In genomic region chr9:134340475-134341186, GRCh38 we compare ENCODE assay signal across 10 cellular contexts. TPM values are rescaled to one million over a fixed set of nuclear protein-coding genes. Genes with fewer than 3 reads are reported as not detected.
DNase-seq lines count a peak whose midpoint lies in the region; ATAC-seq, FAIRE-seq and TF ChIP-seq lines count a peak whose summit lies in the region.
"Had no signal": no experiment of that assay in that cellular context is flagged by ENCODE, and none has a peak within 500 bp of the region (broad histone marks: within the 10 kb centered on the region; RNA-seq: fewer than 3 reads in every experiment).

No MANE protein-coding gene starts in this region.

- no peaks in the 10 kb centered on the region for H3K27me3 Mint-ChIP-seq in activated T-cell treated with anti-CD3 and anti-CD28 coated beads, Interleukin-2, amount 50 U/mL, for 24 hours

- no peaks in the 10 kb centered on the region for H3K9me3 ChIP-seq in body of pancreas
- no peaks in the 10 kb centered on the region for H3K9me3 ChIP-seq in right lobe of liver
- no peaks in the 10 kb centered on the region for H3K9me3 ChIP-seq in small intestine (ENCODE audit: control insufficient read depth, low read depth)

- FAIRE-seq in small intestine (lab: Jason Lieb, UNC), result no peak
- FAIRE-seq: colon had no signal

- no peaks in the 10 kb centered on the region for H3K9me3 Mint-ChIP-seq in activated T-cell treated with anti-CD3 and anti-CD28 coated beads, Interleukin-2, amount 50 U/mL, for 24 hours

- in situ Hi-C loops in KBM-7 (cut with MboI; ENCODE audit: low pct_unique_long_range_greater_than_20kb, low sequenced_read_pairs), result no loop called here

- peak; percentile 54 for DNase-seq in KBM-7
- peak in 2 of 4 donors; percentile 38 to 61 for DNase-seq in body of pancreas
- DNase-seq in right lobe of liver, result peak in 1 of 3 donors; percentile 62
- no peak for DNase-seq in small intestine
- no peak for DNase-seq in activated T-cell treated with anti-CD3 and anti-CD28 coated beads, Interleukin-2, amount 50 U/mL, for 24 hours
- DNase-seq in islet precursor cell, result no peak
- DNase-seq: NCI-H1694 treated with DMSO at 0.1 percent for 48 hours had no signal

- H3K27me3 ChIP-seq in body of pancreas (no peaks in the 10 kb centered on the region), right lobe of liver (no peaks in the 10 kb centered on the region), small intestine (ENCODE audit: control insufficient read depth in 2 of 2, insufficient read depth in 2 of 2, low read length in 2 of 2) (no peaks in the 10 kb centered on the region)

- H3K27ac Mint-ChIP-seq in activated T-cell treated with anti-CD3 and anti-CD28 coated beads, Interleukin-2, amount 50 U/mL, for 24 hours, result no peak overlapping the region

- H3K4me3 Mint-ChIP-seq in activated T-cell treated with anti-CD3 and anti-CD28 coated beads, Interleukin-2, amount 50 U/mL, for 24 hours, result no peak overlapping the region

- ATAC-seq in body of pancreas, result no peak
- ATAC-seq in right lobe of liver, result peak; percentile 4 to 12 (median 11)
- ATAC-seq in GM21786 (IDR thresholded peaks at IDR 0.05; ENCODE audit: unreplicated experiment), result no peak
- no peak for ATAC-seq in SK-N-SH treated with all-trans-retinoic acid at 6 μM for 48 hours

- no peak overlapping the region for H3K4me3 ChIP-seq in body of pancreas
- H3K4me3 ChIP-seq in right lobe of liver, result no peak overlapping the region
- no peak overlapping the region for H3K4me3 ChIP-seq in small intestine (ENCODE audit: low read depth in 1 of 2, low read length in 2 of 2)

- no peak for TF ChIP-seq CTCF in body of pancreas (IDR thresholded peaks at IDR 0.05)
- no peak for TF ChIP-seq CTCF in right lobe of liver (IDR thresholded peaks at IDR 0.05)

- peaks cover 97% of the 10 kb centered on the region for H3K4me1 ChIP-seq in body of pancreas
- peaks cover 0 to 97% (median 65%) of the 10 kb centered on the region in 4 donors for H3K4me1 ChIP-seq in right lobe of liver
- H3K4me1 ChIP-seq in small intestine (ENCODE audit: control insufficient read depth in 2 of 2, insufficient read depth in 1 of 2, low read depth in 1 of 2, low read length in 1 of 2), result peaks cover 10 to 18% of the 10 kb centered on the region in 2 donors

- H3K36me3 ChIP-seq in body of pancreas (replicated peaks in 1 of 2; ENCODE audit: insufficient read depth in 1 of 2, low read depth in 2 of 2) (no peaks in the 10 kb centered on the region), right lobe of liver (no peaks in the 10 kb centered on the region), small intestine (ENCODE audit: control insufficient read depth in 2 of 2, insufficient read depth in 2 of 2, low read length in 2 of 2) (no peaks in the 10 kb centered on the region)

- TF ChIP-seq POLR2A in body of pancreas (IDR thresholded peaks at IDR 0.05), result no peak
- no peak for TF ChIP-seq POLR2A in right lobe of liver (IDR thresholded peaks at IDR 0.05)

- peak overlapping the region; percentile 22 to 90 (median 81) for H3K27ac ChIP-seq in body of pancreas
- H3K27ac ChIP-seq in right lobe of liver, result peak overlapping the region; percentile 12 to 72 (median 65)
- peak overlapping the region; percentile 60 to 79 for H3K27ac ChIP-seq in small intestine (ENCODE audit: low read depth in 1 of 2, low read length in 1 of 2)

- WGBS in body of pancreas, 2 donors, result 74 to 77% methylated on average over 11 to 27 of the region's 28 CpGs
- WGBS in right lobe of liver (ENCODE audit: insufficient coverage, low coverage, low lambda C conversion rate, missing lambda C conversion rate), result 30% methylated on average over 10 of the region's 28 CpGs
- 69 to 81% (median 81%) methylated on average over 26 to 28 of the region's 28 CpGs for WGBS in small intestine, 3 donors

- no peaks in the 10 kb centered on the region for H3K36me3 Mint-ChIP-seq in activated T-cell treated with anti-CD3 and anti-CD28 coated beads, Interleukin-2, amount 50 U/mL, for 24 hours (ENCODE audit: low read depth)

- peaks cover 16% of the 10 kb centered on the region for H3K4me1 Mint-ChIP-seq in activated T-cell treated with anti-CD3 and anti-CD28 coated beads, Interleukin-2, amount 50 U/mL, for 24 hours (ENCODE audit: low read depth)

- intact Hi-C loops in body of pancreas (cut with DNase I), result no loop called here
- intact Hi-C loops in right lobe of liver (cut with DNase I), result loop anchor here in 1 of 2 donors (10.0 kb wide), 1 partner anchor 94 kb away; no protein-coding TSS in a partner anchor

TF ChIP-seq in SK-N-SH treated with all-trans-retinoic acid at 6 μM for 48 hours, 23 proteins besides CTCF, POLR2A, EP300 and RAD21 (continues in another document):
- TF ChIP-seq BACH2 (CRISPR knock-in tag; IDR thresholded peaks at IDR 0.05; ENCODE audit: borderline replicate concordance) (no peak), ZNF8 (CRISPR knock-in tag; IDR thresholded peaks at IDR 0.05) (no peak), CREB5 (CRISPR knock-in tag; IDR thresholded peaks at IDR 0.05; ENCODE audit: low read depth) (no peak), ZNF565 (CRISPR knock-in tag; conservative IDR thresholded peaks at IDR 0.05; ENCODE audit: low read depth) (no peak), RARB (CRISPR knock-in tag; IDR thresholded peaks at IDR 0.05) (no peak), ISL1 (CRISPR knock-in tag; IDR thresholded peaks at IDR 0.05) (no peak), ZNF70 (CRISPR knock-in tag; IDR thresholded peaks at IDR 0.05) (no peak), ARNTL (CRISPR knock-in tag; IDR thresholded peaks at IDR 0.05; ENCODE audit: borderline replicate concordance, low read depth) (no peak), GLIS3 (CRISPR knock-in tag; IDR thresholded peaks at IDR 0.05) (no peak), ESRRG (CRISPR knock-in tag; IDR thresholded peaks at IDR 0.05) (no peak), ZFP3 (CRISPR knock-in tag; IDR thresholded peaks at IDR 0.05) (no peak), TOX (CRISPR knock-in tag; IDR thresholded peaks at IDR 0.05; ENCODE audit: borderline replicate concordance) (no peak), SNAI2 (CRISPR knock-in tag; IDR thresholded peaks at IDR 0.05) (no peak)
- TF ChIP-seq, protein P1, sequence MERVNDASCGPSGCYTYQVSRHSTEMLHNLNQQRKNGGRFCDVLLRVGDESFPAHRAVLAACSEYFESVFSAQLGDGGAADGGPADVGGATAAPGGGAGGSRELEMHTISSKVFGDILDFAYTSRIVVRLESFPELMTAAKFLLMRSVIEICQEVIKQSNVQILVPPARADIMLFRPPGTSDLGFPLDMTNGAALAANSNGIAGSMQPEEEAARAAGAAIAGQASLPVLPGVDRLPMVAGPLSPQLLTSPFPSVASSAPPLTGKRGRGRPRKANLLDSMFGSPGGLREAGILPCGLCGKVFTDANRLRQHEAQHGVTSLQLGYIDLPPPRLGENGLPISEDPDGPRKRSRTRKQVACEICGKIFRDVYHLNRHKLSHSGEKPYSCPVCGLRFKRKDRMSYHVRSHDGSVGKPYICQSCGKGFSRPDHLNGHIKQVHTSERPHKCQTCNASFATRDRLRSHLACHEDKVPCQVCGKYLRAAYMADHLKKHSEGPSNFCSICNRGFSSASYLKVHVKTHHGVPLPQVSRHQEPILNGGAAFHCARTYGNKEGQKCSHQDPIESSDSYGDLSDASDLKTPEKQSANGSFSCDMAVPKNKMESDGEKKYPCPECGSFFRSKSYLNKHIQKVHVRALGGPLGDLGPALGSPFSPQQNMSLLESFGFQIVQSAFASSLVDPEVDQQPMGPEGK (CRISPR knock-in tag; IDR thresholded peaks at IDR 0.05; ENCODE audit: borderline replicate concordance), result no peak
- TF ChIP-seq, protein P2, sequence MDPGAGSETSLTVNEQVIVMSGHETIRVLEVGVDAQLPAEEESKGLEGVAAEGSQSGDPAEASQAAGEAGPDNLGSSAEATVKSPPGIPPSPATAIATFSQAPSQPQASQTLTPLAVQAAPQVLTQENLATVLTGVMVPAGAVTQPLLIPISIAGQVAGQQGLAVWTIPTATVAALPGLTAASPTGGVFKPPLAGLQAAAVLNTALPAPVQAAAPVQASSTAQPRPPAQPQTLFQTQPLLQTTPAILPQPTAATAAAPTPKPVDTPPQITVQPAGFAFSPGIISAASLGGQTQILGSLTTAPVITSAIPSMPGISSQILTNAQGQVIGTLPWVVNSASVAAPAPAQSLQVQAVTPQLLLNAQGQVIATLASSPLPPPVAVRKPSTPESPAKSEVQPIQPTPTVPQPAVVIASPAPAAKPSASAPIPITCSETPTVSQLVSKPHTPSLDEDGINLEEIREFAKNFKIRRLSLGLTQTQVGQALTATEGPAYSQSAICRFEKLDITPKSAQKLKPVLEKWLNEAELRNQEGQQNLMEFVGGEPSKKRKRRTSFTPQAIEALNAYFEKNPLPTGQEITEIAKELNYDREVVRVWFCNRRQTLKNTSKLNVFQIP (CRISPR knock-in tag; IDR thresholded peaks at IDR 0.05; ENCODE audit: borderline replicate concordance, low read depth), result no peak
- TF ChIP-seq, protein P3, sequence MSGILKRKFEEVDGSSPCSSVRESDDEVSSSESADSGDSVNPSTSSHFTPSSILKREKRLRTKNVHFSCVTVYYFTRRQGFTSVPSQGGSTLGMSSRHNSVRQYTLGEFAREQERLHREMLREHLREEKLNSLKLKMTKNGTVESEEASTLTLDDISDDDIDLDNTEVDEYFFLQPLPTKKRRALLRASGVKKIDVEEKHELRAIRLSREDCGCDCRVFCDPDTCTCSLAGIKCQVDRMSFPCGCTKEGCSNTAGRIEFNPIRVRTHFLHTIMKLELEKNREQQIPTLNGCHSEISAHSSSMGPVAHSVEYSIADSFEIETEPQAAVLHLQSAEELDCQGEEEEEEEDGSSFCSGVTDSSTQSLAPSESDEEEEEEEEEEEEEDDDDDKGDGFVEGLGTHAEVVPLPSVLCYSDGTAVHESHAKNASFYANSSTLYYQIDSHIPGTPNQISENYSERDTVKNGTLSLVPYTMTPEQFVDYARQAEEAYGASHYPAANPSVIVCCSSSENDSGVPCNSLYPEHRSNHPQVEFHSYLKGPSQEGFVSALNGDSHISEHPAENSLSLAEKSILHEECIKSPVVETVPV (CRISPR knock-in tag; IDR thresholded peaks at IDR 0.05), result no peak

RNA-seq across cellular contexts. Expression of gene RXRA, which starts 14.4 kb away (rescaled TPM):
- 10 to 100 TPM; 31.4 to 41.9 TPM for total RNA-seq in body of pancreas
- 100 to 1,000 TPM; 105 to 165 (median 131) TPM for total RNA-seq in right lobe of liver
- polyA plus RNA-seq in small intestine, result 10 to 100 TPM; 30.8 to 48.3 (median 34.7) TPM

Comparison
In these comparisons a context has a peak if more than half of its experiments do, and no peak if none do; other contexts are left out.
1. ATAC-seq: peak in right lobe of liver (4 of 4); none in body of pancreas (single experiment), GM21786 (single experiment) and SK-N-SH treated with all-trans-retinoic acid at 6 μM for 48 hours (single experiment).
2. Peak in every context shown above with its lines, with median percentiles within 50 percentile points of each other: H3K27ac ChIP-seq.